In the genomic region with DNA sequence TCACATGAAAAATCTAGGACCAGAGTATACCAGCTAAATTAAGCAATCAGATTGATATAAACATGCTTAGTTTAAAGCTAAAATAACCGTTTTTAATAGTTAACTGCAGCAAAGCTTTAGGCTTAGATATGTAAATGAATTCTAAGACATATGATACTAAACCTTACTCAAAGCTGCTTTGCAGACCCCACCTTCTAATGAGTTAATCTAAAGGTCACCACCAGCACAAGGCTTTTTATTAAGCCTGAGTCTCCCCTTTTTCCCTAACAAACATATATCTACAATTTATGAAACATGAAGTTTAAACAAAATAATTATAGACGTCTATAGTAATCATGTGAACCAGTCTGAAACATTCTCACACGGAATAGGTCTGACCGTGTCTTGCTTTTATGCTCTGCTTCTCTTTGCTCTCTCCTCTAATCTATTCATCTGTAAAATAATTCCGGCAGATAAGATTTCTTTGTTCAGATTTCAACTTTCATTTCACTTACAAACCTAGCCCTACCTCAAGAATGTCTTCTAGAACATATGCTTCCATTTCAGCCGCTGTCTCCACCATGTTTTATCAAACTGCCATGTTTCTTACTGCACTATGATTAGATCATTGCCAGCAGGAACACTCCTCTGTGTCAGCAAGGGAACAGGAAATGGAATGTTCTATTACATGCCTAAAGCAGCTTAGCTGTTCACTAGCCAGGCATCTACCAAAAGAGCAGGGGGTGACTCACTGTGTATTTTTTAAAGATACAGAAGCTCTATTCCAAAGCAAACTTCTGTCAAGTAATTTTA, we compare ENCODE assay signal across 8 cellular contexts. TPM values are rescaled to one million over a fixed set of nuclear protein-coding genes. Genes with fewer than 3 reads are reported as not detected.
A peak's percentile ranks its signal among the peaks of the same experiment; 100 is the strongest.
DNase-seq lines count a peak whose midpoint lies in the region; ATAC-seq and TF ChIP-seq lines count a peak whose summit lies in the region.

No MANE protein-coding gene starts in this region.

- H3K4me1 ChIP-seq in DND-41 (ENCODE audit: insufficient read depth, low read length) (peaks cover 43% of the 10 kb centered on the region), neuron (ENCODE audit: insufficient read depth, low read length) (peaks cover 16% of the 10 kb centered on the region), upper lobe of left lung (peaks cover 21 to 44% (median 28%) of the 10 kb centered on the region in 4 donors)

- H3K9me3 ChIP-seq in DND-41 (ENCODE audit: insufficient read depth, low read length, severe bottlenecking) (no peaks in the 10 kb centered on the region), neuron (ENCODE audit: low read length) (no peaks in the 10 kb centered on the region), upper lobe of left lung (no peaks in the 10 kb centered on the region)

- peak in 2 of 4 donors; percentile 59 to 64 for TF ChIP-seq POLR2A in upper lobe of left lung (IDR thresholded peaks at IDR 0.05)

- H3K79me2 ChIP-seq in DND-41 (ENCODE audit: insufficient read depth, low read length) = peaks cover 90% of the 10 kb centered on the region

- H3K4me3 ChIP-seq in DND-41 (ENCODE audit: low read depth in 1 of 2, low read length in 2 of 2) (peak overlapping the region; percentile 63 to 70), fibroblast of pulmonary artery (replicated peaks; ENCODE audit: low read depth, low read length) (peak overlapping the region; percentile 75), neuron (ENCODE audit: low read length) (peak overlapping the region; percentile 72), upper lobe of left lung (peak overlapping the region; percentile 3 to 54 (median 50))

- 3% methylated on average over 6 of the region's 6 CpGs for WGBS in upper lobe of left lung, 2 donors

- H2AFZ ChIP-seq in DND-41 (ENCODE audit: low read depth, low read length) = peak overlapping the region; percentile 70
- peak overlapping the region; percentile 8 for H2AFZ ChIP-seq in neuron (ENCODE audit: low read depth, low read length)

- TF ChIP-seq CTCF in DND-41 (IDR thresholded peaks at IDR 0.05; ENCODE audit: borderline replicate concordance, extremely low read depth, low read length, poor library complexity, severe bottlenecking) = no peak
- no peak for TF ChIP-seq CTCF in fibroblast of pulmonary artery (IDR thresholded peaks at IDR 0.05; ENCODE audit: low read length, missing control alignments)
- TF ChIP-seq CTCF in upper lobe of left lung (IDR thresholded peaks at IDR 0.05) = no peak

- H3K27ac ChIP-seq in DND-41 (ENCODE audit: low read length) = peak overlapping the region; percentile 86
- H3K27ac ChIP-seq in upper lobe of left lung = peak overlapping the region; percentile 71 to 88 (median 86)

- H3K36me3 ChIP-seq in DND-41 (ENCODE audit: insufficient read depth, low read length) (peaks cover 3% of the 10 kb centered on the region), neuron (ENCODE audit: insufficient read depth, low read length) (no peaks in the 10 kb centered on the region), upper lobe of left lung (no peaks in the 10 kb centered on the region)

- H3K27me3 ChIP-seq in DND-41 (ENCODE audit: insufficient read depth, low read length, poor library complexity) = no peaks in the 10 kb centered on the region
- H3K27me3 ChIP-seq in neuron (ENCODE audit: insufficient read depth, low read length) = no peaks in the 10 kb centered on the region
- H3K27me3 ChIP-seq in upper lobe of left lung = no peaks in the 10 kb centered on the region

- H4K20me1 ChIP-seq in DND-41 (ENCODE audit: insufficient read depth, low read length) = peaks cover 5% of the 10 kb centered on the region; the same call in 1 of the 2 replicates

- ATAC-seq in DND-41 (ENCODE audit: insufficient read depth, low read depth) (peak; percentile 100), GM21390 (IDR thresholded peaks at IDR 0.05; ENCODE audit: unreplicated experiment) (peak; percentile 96), upper lobe of left lung (ENCODE audit: low FRiP score in 2 of 2) (peak; percentile 99 to 100)

- DNase-seq in DND-41 = peak; percentile 79
- peak; percentile 87 for DNase-seq in HT-29 (ENCODE audit: low spot score)
- peak; percentile 92 for DNase-seq in NOMO-1 treated with DMSO at 0.1 percent for 48 hours (lab: John Stamatoyannopoulos, UW; ENCODE audit: unreplicated experiment)
- DNase-seq in activated T-helper 1 cell treated with Interleukin-2 at 50 U/mL for 16 hours (ENCODE audit: low read depth) = peak; percentile 25
- DNase-seq in fibroblast of pulmonary artery (ENCODE audit: low read depth) = peak; percentile 97
- DNase-seq in upper lobe of left lung = peak in 1 of 2 donors; percentile 53

- peak in 2 of 4 donors; percentile 2 to 21 for TF ChIP-seq EP300 in upper lobe of left lung (IDR thresholded peaks at IDR 0.05)

- H3K9ac ChIP-seq in DND-41 (ENCODE audit: low read depth, low read length) = peak overlapping the region; percentile 66

- H3K4me2 ChIP-seq in DND-41 (ENCODE audit: insufficient read depth, low read length) = peak overlapping the region; percentile 70

RNA-seq across cellular contexts. Expression of gene ANKRD17, which starts 35.9 kb away (rescaled TPM):
- 28.7 and 30.6 TPM in 2 replicates for total RNA-seq in HT-29 (2014; rRNA removed; shearing (Covaris generic))
- 100 to 1,000 TPM in 1 of 6 donors, 10 to 100 TPM in 5; 49.7 to 103 (median 61.2) TPM for total RNA-seq in upper lobe of left lung
